In genomic region chrX:137792214-137792613, GRCh38 we compare ENCODE assay signal across 17 cellular contexts.
DNase-seq lines count a peak whose midpoint lies in the region; ATAC-seq and TF ChIP-seq lines count a peak whose summit lies in the region.
"Had no signal": no experiment of that assay in that cellular context is flagged by ENCODE, and none has a peak within 500 bp of the region (broad histone marks: within the 10 kb centered on the region; RNA-seq: fewer than 3 reads in every experiment).

No MANE protein-coding gene starts in this region.

- peaks cover 4% of the 10 kb centered on the region for H3K36me3 Mint-ChIP-seq in WTC11
- H3K36me3 Mint-ChIP-seq in naive thymus-derived CD8-positive, alpha-beta T cell = no peaks in the 10 kb centered on the region
- H3K36me3 Mint-ChIP-seq: CD4-positive, alpha-beta memory T cell had no signal

- intact Hi-C loops in posterior vena cava (cut with DNase I) = no loop called here

- peak; percentile 9 for DNase-seq in WTC11 (ENCODE audit: low spot score)
- peak; percentile 0 for DNase-seq in left kidney (ENCODE audit: low read depth, low spot score)
- peak; percentile 31 for DNase-seq in posterior vena cava (ENCODE audit: low spot score)
- DNase-seq in GM10266 (ENCODE audit: extremely low spot score) = no peak
- DNase-seq in NCI-H187 treated with DMSO at 0.1 percent for 48 hours (lab: John Stamatoyannopoulos, UW) = no peak
- DNase-seq in naive thymus-derived CD8-positive, alpha-beta T cell = no peak
- DNase-seq in H7 = no peak
- DNase-seq: C1 segment of cervical spinal cord; Caco-2; CD4-positive, alpha-beta memory T cell; DMS153; DND-41; GDM1; GOT3; HFFc6 had no signal

- CTCF ChIA-PET in WTC11 (lab: Charles Lee) = interaction anchor here (1.1 to 1.5 kb wide), 2 partner anchors 104 to 133 kb away, joined by 3 to 4 read pairs; no protein-coding TSS in a partner anchor

- no peak overlapping the region for H3K4me3 Mint-ChIP-seq in WTC11
- no peak overlapping the region for H3K4me3 Mint-ChIP-seq in naive thymus-derived CD8-positive, alpha-beta T cell
- H3K4me3 Mint-ChIP-seq: CD4-positive, alpha-beta memory T cell; HFFc6 had no signal

- H3K27ac Mint-ChIP-seq in WTC11 = no peak overlapping the region
- H3K27ac Mint-ChIP-seq in naive thymus-derived CD8-positive, alpha-beta T cell = no peak overlapping the region
- H3K27ac Mint-ChIP-seq: CD4-positive, alpha-beta memory T cell; HFFc6 had no signal

- no peak overlapping the region for H3K4me3 ChIP-seq in H7 (ENCODE audit: insufficient read depth, low read depth, low read length)
- H3K4me3 ChIP-seq: HAP-1 had no signal

- no peaks in the 10 kb centered on the region; the same call in none of the 2 replicates for H3K27me3 Mint-ChIP-seq in WTC11 (ENCODE audit: low read depth)
- H3K27me3 Mint-ChIP-seq in naive thymus-derived CD8-positive, alpha-beta T cell = no peaks in the 10 kb centered on the region
- H3K27me3 Mint-ChIP-seq: CD4-positive, alpha-beta memory T cell had no signal

- no peak for TF ChIP-seq CTCF in WTC11 (IDR thresholded peaks at IDR 0.05)
- TF ChIP-seq CTCF in GM10266 (IDR thresholded peaks at IDR 0.05; ENCODE audit: control insufficient read depth, insufficient read depth, low read depth, missing control alignments) = no peak

- peak; percentile 57 for ATAC-seq in GM18868 (IDR thresholded peaks at IDR 0.05; ENCODE audit: unreplicated experiment)
- ATAC-seq in WTC11 = no peak
- no peak for ATAC-seq in naive thymus-derived CD8-positive, alpha-beta T cell

- H3K36me3 ChIP-seq in H7 (replicated peaks; ENCODE audit: control insufficient read depth, insufficient read depth, low read length) = no peaks in the 10 kb centered on the region
- H3K36me3 ChIP-seq: HAP-1 had no signal

- H3K4me1 Mint-ChIP-seq in WTC11 = peaks cover 10% of the 10 kb centered on the region
- no peaks in the 10 kb centered on the region for H3K4me1 Mint-ChIP-seq in naive thymus-derived CD8-positive, alpha-beta T cell
- H3K4me1 Mint-ChIP-seq: CD4-positive, alpha-beta memory T cell had no signal

- H3K27me3 ChIP-seq in H7 (ENCODE audit: control insufficient read depth, insufficient read depth, low read length) = no peaks in the 10 kb centered on the region

- peaks cover 13% of the 10 kb centered on the region for H3K9me3 Mint-ChIP-seq in WTC11
- H3K9me3 Mint-ChIP-seq in naive thymus-derived CD8-positive, alpha-beta T cell = peaks cover 0 to 9% (median 0%) of the 10 kb centered on the region in 9 donors

- POLR2A ChIA-PET in WTC11 (lab: Charles Lee) = no interaction called here
- POLR2A ChIA-PET in naive thymus-derived CD8-positive, alpha-beta T cell (lab: Charles Lee) = no interaction called here

TF ChIP-seq in WTC11, 78 proteins besides CTCF, POLR2A, EP300 and RAD21 (continues in another document):
- TF ChIP-seq, protein P1, sequence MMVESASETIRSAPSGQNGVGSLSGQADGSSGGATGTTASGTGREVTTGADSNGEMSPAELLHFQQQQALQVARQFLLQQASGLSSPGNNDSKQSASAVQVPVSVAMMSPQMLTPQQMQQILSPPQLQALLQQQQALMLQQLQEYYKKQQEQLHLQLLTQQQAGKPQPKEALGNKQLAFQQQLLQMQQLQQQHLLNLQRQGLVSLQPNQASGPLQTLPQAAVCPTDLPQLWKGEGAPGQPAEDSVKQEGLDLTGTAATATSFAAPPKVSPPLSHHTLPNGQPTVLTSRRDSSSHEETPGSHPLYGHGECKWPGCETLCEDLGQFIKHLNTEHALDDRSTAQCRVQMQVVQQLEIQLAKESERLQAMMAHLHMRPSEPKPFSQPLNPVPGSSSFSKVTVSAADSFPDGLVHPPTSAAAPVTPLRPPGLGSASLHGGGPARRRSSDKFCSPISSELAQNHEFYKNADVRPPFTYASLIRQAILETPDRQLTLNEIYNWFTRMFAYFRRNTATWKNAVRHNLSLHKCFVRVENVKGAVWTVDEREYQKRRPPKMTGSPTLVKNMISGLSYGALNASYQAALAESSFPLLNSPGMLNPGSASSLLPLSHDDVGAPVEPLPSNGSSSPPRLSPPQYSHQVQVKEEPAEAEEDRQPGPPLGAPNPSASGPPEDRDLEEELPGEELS (CRISPR knock-in tag; IDR thresholded peaks at IDR 0.05) = no peak
- TF ChIP-seq, protein P2, sequence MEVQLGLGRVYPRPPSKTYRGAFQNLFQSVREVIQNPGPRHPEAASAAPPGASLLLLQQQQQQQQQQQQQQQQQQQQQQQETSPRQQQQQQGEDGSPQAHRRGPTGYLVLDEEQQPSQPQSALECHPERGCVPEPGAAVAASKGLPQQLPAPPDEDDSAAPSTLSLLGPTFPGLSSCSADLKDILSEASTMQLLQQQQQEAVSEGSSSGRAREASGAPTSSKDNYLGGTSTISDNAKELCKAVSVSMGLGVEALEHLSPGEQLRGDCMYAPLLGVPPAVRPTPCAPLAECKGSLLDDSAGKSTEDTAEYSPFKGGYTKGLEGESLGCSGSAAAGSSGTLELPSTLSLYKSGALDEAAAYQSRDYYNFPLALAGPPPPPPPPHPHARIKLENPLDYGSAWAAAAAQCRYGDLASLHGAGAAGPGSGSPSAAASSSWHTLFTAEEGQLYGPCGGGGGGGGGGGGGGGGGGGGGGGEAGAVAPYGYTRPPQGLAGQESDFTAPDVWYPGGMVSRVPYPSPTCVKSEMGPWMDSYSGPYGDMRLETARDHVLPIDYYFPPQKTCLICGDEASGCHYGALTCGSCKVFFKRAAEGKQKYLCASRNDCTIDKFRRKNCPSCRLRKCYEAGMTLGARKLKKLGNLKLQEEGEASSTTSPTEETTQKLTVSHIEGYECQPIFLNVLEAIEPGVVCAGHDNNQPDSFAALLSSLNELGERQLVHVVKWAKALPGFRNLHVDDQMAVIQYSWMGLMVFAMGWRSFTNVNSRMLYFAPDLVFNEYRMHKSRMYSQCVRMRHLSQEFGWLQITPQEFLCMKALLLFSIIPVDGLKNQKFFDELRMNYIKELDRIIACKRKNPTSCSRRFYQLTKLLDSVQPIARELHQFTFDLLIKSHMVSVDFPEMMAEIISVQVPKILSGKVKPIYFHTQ (CRISPR knock-in tag; IDR thresholded peaks at IDR 0.05) = no peak
- no peak for TF ChIP-seq ZNF232 (CRISPR knock-in tag; IDR thresholded peaks at IDR 0.05)
- no peak for TF ChIP-seq ERG (CRISPR knock-in tag; IDR thresholded peaks at IDR 0.05)
- no peak for TF ChIP-seq ZNF263 (CRISPR knock-in tag; IDR thresholded peaks at IDR 0.05; ENCODE audit: low read depth)
- no peak for TF ChIP-seq ZSCAN18 (CRISPR knock-in tag; IDR thresholded peaks at IDR 0.05)
- no peak for TF ChIP-seq ZNF121 (CRISPR knock-in tag; IDR thresholded peaks at IDR 0.05)
- no peak for TF ChIP-seq FOXJ3 (CRISPR knock-in tag; IDR thresholded peaks at IDR 0.05; ENCODE audit: borderline replicate concordance)
- TF ChIP-seq CREB1 (CRISPR knock-in tag; IDR thresholded peaks at IDR 0.05) = no peak
- TF ChIP-seq, protein P3, sequence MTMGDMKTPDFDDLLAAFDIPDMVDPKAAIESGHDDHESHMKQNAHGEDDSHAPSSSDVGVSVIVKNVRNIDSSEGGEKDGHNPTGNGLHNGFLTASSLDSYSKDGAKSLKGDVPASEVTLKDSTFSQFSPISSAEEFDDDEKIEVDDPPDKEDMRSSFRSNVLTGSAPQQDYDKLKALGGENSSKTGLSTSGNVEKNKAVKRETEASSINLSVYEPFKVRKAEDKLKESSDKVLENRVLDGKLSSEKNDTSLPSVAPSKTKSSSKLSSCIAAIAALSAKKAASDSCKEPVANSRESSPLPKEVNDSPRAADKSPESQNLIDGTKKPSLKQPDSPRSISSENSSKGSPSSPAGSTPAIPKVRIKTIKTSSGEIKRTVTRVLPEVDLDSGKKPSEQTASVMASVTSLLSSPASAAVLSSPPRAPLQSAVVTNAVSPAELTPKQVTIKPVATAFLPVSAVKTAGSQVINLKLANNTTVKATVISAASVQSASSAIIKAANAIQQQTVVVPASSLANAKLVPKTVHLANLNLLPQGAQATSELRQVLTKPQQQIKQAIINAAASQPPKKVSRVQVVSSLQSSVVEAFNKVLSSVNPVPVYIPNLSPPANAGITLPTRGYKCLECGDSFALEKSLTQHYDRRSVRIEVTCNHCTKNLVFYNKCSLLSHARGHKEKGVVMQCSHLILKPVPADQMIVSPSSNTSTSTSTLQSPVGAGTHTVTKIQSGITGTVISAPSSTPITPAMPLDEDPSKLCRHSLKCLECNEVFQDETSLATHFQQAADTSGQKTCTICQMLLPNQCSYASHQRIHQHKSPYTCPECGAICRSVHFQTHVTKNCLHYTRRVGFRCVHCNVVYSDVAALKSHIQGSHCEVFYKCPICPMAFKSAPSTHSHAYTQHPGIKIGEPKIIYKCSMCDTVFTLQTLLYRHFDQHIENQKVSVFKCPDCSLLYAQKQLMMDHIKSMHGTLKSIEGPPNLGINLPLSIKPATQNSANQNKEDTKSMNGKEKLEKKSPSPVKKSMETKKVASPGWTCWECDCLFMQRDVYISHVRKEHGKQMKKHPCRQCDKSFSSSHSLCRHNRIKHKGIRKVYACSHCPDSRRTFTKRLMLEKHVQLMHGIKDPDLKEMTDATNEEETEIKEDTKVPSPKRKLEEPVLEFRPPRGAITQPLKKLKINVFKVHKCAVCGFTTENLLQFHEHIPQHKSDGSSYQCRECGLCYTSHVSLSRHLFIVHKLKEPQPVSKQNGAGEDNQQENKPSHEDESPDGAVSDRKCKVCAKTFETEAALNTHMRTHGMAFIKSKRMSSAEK (CRISPR knock-in tag; IDR thresholded peaks at IDR 0.05; ENCODE audit: borderline replicate concordance) = no peak

Comparison
In these comparisons a context has a peak if more than half of its experiments do, and no peak if none do; other contexts are left out.
1. DNase-seq: peak in WTC11 (single experiment), left kidney (single experiment) and posterior vena cava (single experiment); none in GM10266 (single experiment), NCI-H187 treated with DMSO at 0.1 percent for 48 hours (single experiment), naive thymus-derived CD8-positive, alpha-beta T cell (0 of 10) and H7 (single experiment).